ENCODE assay signal across 17 cellular contexts in the genomic region with DNA sequence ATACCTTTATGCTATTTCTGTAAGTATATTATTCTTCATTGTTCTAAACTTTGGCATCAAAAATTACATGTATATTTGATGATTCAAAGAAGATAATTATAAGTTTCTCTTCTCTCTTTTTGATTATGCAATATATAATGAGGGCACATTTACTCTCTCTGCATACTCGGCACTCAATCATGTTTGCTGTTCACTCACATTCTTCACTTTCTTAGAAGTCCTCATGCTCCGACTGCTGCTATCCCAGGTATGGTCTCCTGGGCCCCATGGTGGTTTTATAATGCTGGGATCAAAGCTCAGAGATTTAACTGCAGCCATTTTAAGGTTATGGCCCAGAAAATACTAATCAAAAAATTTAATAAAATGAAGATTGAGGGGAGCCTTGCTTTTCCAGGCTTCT.
A peak's percentile ranks its signal among the peaks of the same experiment; 100 is the strongest.
DNase-seq lines count a peak whose midpoint lies in the region; ATAC-seq and TF ChIP-seq lines count a peak whose summit lies in the region.
"Had no signal": no experiment of that assay in that cellular context is flagged by ENCODE, and none has a peak within 500 bp of the region (broad histone marks: within the 10 kb centered on the region; RNA-seq: fewer than 3 reads in every experiment).

No MANE protein-coding gene starts in this region.

- ATAC-seq in upper lobe of right lung, result peak; percentile 40
- ATAC-seq in aorta (ENCODE audit: low FRiP score), result no peak
- ATAC-seq: A549 had no signal

- POLR2A ChIA-PET in MCF 10A (lab: Yijun Ruan, JAX) (interaction anchor here (1.2 to 1.4 kb wide), 2 partner anchors 13 to 15 kb away, joined by 3 to 5 read pairs; no protein-coding TSS in a partner anchor), PC-9 (lab: Charles Lee; ENCODE audit: unreplicated experiment) (interaction anchor here (0.6 to 1.2 kb wide), 5 partner anchors 42 to 820 kb away, joined by 3 to 14 read pairs (median 7); no protein-coding TSS in a partner anchor)

- peaks cover 15% of the 10 kb centered on the region for H3K4me1 Mint-ChIP-seq in MCF 10A (ENCODE audit: insufficient read depth, unreplicated experiment)
- H3K4me1 Mint-ChIP-seq: CD14-positive monocyte had no signal

- BruUV-seq in MCF 10A (replicated peaks; lab: Mats Ljungman, UMichigan) (no TSS peak), PC-9 (replicated peaks; lab: Mats Ljungman, UMichigan) (no TSS peak)

- no peaks in the 10 kb centered on the region for H3K4me1 ChIP-seq in breast epithelium
- H3K4me1 ChIP-seq in PC-9 (replicated peaks; ENCODE audit: insufficient read depth), result peaks cover 25% of the 10 kb centered on the region
- no peaks in the 10 kb centered on the region for H3K4me1 ChIP-seq in upper lobe of right lung
- H3K4me1 ChIP-seq in aorta (ENCODE audit: control insufficient read depth in 1 of 2, insufficient read depth in 2 of 2, low read length in 2 of 2), result no peaks in the 10 kb centered on the region
- H3K4me1 ChIP-seq: A549 had no signal

- no peak overlapping the region for H2AFZ ChIP-seq in PC-9

- intact Hi-C loops in MCF 10A (cut with micrococcal nuclease), result loop anchor here (2.0 kb wide), 1 partner anchor 136 kb away; no protein-coding TSS in a partner anchor
- intact Hi-C loops in breast epithelium (cut with DNase I; ENCODE audit: low total_unique reads), result no loop called here
- intact Hi-C loops in PC-9 (cut with micrococcal nuclease; ENCODE audit: unreplicated experiment), result loop anchor here (1.0 to 5.0 kb wide), 8 partner anchors 40 to 413 kb away; no protein-coding TSS in a partner anchor
- intact Hi-C loops in upper lobe of right lung (cut with DNase I), result no loop called here
- intact Hi-C loops in aorta (cut with DNase I), result no loop called here

- H3K36me3 ChIP-seq in breast epithelium, result no peaks in the 10 kb centered on the region
- H3K36me3 ChIP-seq in PC-9 (ENCODE audit: low read depth), result no peaks in the 10 kb centered on the region
- no peaks in the 10 kb centered on the region for H3K36me3 ChIP-seq in upper lobe of right lung
- no peaks in the 10 kb centered on the region for H3K36me3 ChIP-seq in aorta (ENCODE audit: control insufficient read depth in 1 of 2, insufficient read depth in 2 of 2, low read length in 1 of 2)

- no peaks in the 10 kb centered on the region for H3K9me2 ChIP-seq in PC-9 (ENCODE audit: insufficient read depth)

- peak overlapping the region; percentile 33; the same call in 1 of the 2 replicates for H3K4me2 ChIP-seq in PC-9
- H3K4me2 ChIP-seq: A549 had no signal

- DNase-seq in MCF 10A (ENCODE audit: unreplicated experiment), result no peak
- DNase-seq in breast epithelium (ENCODE audit: low spot score in 2 of 2), result no peak
- no peak for DNase-seq in PC-9
- peak; percentile 10 for DNase-seq in glomerular visceral epithelial cell (ENCODE audit: extremely low spot score)
- DNase-seq in upper lobe of right lung, result no peak
- DNase-seq in aorta, result no peak
- no peak for DNase-seq in NCI-H1092 (lab: John Stamatoyannopoulos, UW)
- no peak for DNase-seq in T-helper 9 cell
- DNase-seq: H9, MV-4-11, NCI-H146, NCI-H2107, NCI-H446, NCI-H774 had no signal

- peaks cover 5% of the 10 kb centered on the region; the same call in 1 of the 2 replicates for H3F3A ChIP-seq in PC-9 (ENCODE audit: insufficient read depth, low read depth)

- H3K9me3 Mint-ChIP-seq in MCF 10A (ENCODE audit: unreplicated experiment), result peaks cover 7% of the 10 kb centered on the region
- H3K9me3 Mint-ChIP-seq: H9 had no signal

- H3K79me2 ChIP-seq in PC-9 (ENCODE audit: low read depth), result no peaks in the 10 kb centered on the region

- peak overlapping the region; percentile 5 for H3K27ac Mint-ChIP-seq in MCF 10A (ENCODE audit: low read depth, unreplicated experiment)
- H3K27ac Mint-ChIP-seq: CD14-positive monocyte, H9, IgD-negative memory B cell had no signal

- TF ChIP-seq POLR2A in breast epithelium (IDR thresholded peaks at IDR 0.05), result no peak

- H3K27me3 Mint-ChIP-seq in MCF 10A (ENCODE audit: insufficient read depth, unreplicated experiment), result no peaks in the 10 kb centered on the region
- H3K27me3 Mint-ChIP-seq: IgD-negative memory B cell had no signal

- TF ChIP-seq CTCF in MCF 10A (IDR thresholded peaks at IDR 0.05; ENCODE audit: unreplicated experiment) (no peak), breast epithelium (IDR thresholded peaks at IDR 0.05) (no peak), PC-9 (conservative IDR thresholded peaks at IDR 0.05) (no peak), upper lobe of right lung (IDR thresholded peaks at IDR 0.05) (no peak)

- H3K4me3 ChIP-seq in breast epithelium, result no peak overlapping the region
- H3K4me3 ChIP-seq in PC-9, result no peak overlapping the region
- no peak overlapping the region for H3K4me3 ChIP-seq in upper lobe of right lung
- H3K4me3 ChIP-seq in aorta (ENCODE audit: low read length in 2 of 2), result no peak overlapping the region
- H3K4me3 ChIP-seq: A549 had no signal

- no peaks in the 10 kb centered on the region for H3K9me3 ChIP-seq in breast epithelium
- no peaks in the 10 kb centered on the region for H3K9me3 ChIP-seq in PC-9 (ENCODE audit: insufficient read depth, low read depth)
- no peaks in the 10 kb centered on the region for H3K9me3 ChIP-seq in upper lobe of right lung
- H3K9me3 ChIP-seq in aorta (ENCODE audit: control insufficient read depth, low read length), result no peaks in the 10 kb centered on the region
- H3K9me3 ChIP-seq: A549 had no signal

- no peaks in the 10 kb centered on the region for H4K20me1 ChIP-seq in PC-9 (ENCODE audit: insufficient read depth)

- WGBS in aorta, 2 donors, result 91 to 97% methylated on average over 2 of the region's 2 CpGs

- no peaks in the 10 kb centered on the region for H3K36me3 Mint-ChIP-seq in MCF 10A (ENCODE audit: insufficient read depth, unreplicated experiment)
- H3K36me3 Mint-ChIP-seq: CD14-positive monocyte had no signal

- H3K27me3 ChIP-seq in breast epithelium (no peaks in the 10 kb centered on the region), PC-9 (ENCODE audit: insufficient read depth, low read depth) (no peaks in the 10 kb centered on the region), upper lobe of right lung (no peaks in the 10 kb centered on the region), aorta (ENCODE audit: control insufficient read depth in 1 of 2, insufficient read depth in 2 of 2, low read length in 1 of 2) (no peaks in the 10 kb centered on the region)

- no peak overlapping the region for H3K4me3 Mint-ChIP-seq in MCF 10A (ENCODE audit: unreplicated experiment)
- H3K4me3 Mint-ChIP-seq: CD14-positive monocyte, H9, IgD-negative memory B cell had no signal

- H3K27ac ChIP-seq in breast epithelium (no peak overlapping the region), PC-9 (peak overlapping the region; percentile 63), upper lobe of right lung (no peak overlapping the region), aorta (ENCODE audit: low read depth in 1 of 2, low read length in 2 of 2) (no peak overlapping the region)
- H3K27ac ChIP-seq: A549 had no signal

- CTCF ChIA-PET in MCF 10A (lab: Yijun Ruan, JAX) (interaction anchor here (0.6 to 1.3 kb wide), 3 partner anchors 137 to 1785 kb away, joined by 3 to 5 read pairs (median 4); no protein-coding TSS in a partner anchor), PC-9 (lab: Charles Lee) (interaction anchor here (0.8 kb wide), 1 partner anchor 769 kb away, joined by 4 read pairs; no protein-coding TSS in a partner anchor)

Comparison
In these comparisons a context has a peak if more than half of its experiments do, and no peak if none do; other contexts are left out.
1. intact Hi-C loops: an anchor here in MCF 10A (2.0 kb wide) and PC-9 (1.0 to 5.0 kb wide); none called in breast epithelium, upper lobe of right lung and aorta.